Comparison of ENCODE assay signal across 7 cellular contexts in genomic region chr10:126781817-126782216, GRCh38.
"Had no signal": no experiment of that assay in that cellular context is flagged by ENCODE, and none has a peak within 500 bp of the region (broad histone marks: within the 10 kb centered on the region; RNA-seq: fewer than 3 reads in every experiment).

No MANE protein-coding gene starts in this region.

- FAIRE-seq: GM12878, GM12891, GM12892, GM18507, GM19239 had no signal

- DNase-seq: GDM1, GF-D8 had no signal

- H3K4me3 ChIP-seq: GM12878 had no signal
